In genomic region chr1:186722711-186723309, GRCh38 we compare ENCODE assay signal across 10 cellular contexts. TPM values are rescaled to one million over a fixed set of nuclear protein-coding genes. Genes with fewer than 3 reads are reported as not detected.
DNase-seq lines count a peak whose midpoint lies in the region; ATAC-seq and TF ChIP-seq lines count a peak whose summit lies in the region.
"Had no signal": no experiment of that assay in that cellular context is flagged by ENCODE, and none has a peak within 500 bp of the region (broad histone marks: within the 10 kb centered on the region; RNA-seq: fewer than 3 reads in every experiment).

No MANE protein-coding gene starts in this region.

- H2AFZ ChIP-seq in ACC112 (ENCODE audit: low read length, unreplicated experiment): peak overlapping the region; percentile 39

- no peaks in the 10 kb centered on the region for H3K4me1 ChIP-seq in ACC112 (ENCODE audit: control insufficient read depth, insufficient read depth, low read length, unreplicated experiment)

- POLR2A ChIA-PET in GM10248 (lab: Yijun Ruan, JAX): no interaction called here

- peak; percentile 56 for TF ChIP-seq CTCF in GM10248 (IDR thresholded peaks at IDR 0.05; ENCODE audit: control extremely low read depth, extremely low read depth, low read depth, missing control alignments)
- peak; percentile 83 for TF ChIP-seq CTCF in endothelial cell (IDR thresholded peaks at IDR 0.05; ENCODE audit: unreplicated experiment)

- H3K27ac ChIP-seq in ACC112 (ENCODE audit: low read depth, low read length): no peak overlapping the region

- H3K27me3 ChIP-seq in ACC112 (ENCODE audit: insufficient read depth, low read length): no peaks in the 10 kb centered on the region

- no peaks in the 10 kb centered on the region for H3K9me3 Mint-ChIP-seq in endothelial cell (ENCODE audit: unreplicated experiment)

- H3K4me1 Mint-ChIP-seq in endothelial cell (ENCODE audit: unreplicated experiment): peaks cover 3% of the 10 kb centered on the region
- H3K4me1 Mint-ChIP-seq: IgD-negative memory B cell, memory B cell had no signal

- peak; percentile 31 for DNase-seq in GM10248 (ENCODE audit: extremely low spot score)
- DNase-seq in NOMO-1 treated with DMSO at 0.1 percent for 48 hours (lab: John Stamatoyannopoulos, UW; ENCODE audit: unreplicated experiment): peak; percentile 61
- peak; percentile 45 for DNase-seq in endothelial cell (ENCODE audit: low spot score)
- peak; percentile 28 for DNase-seq in renal cortical epithelial cell (ENCODE audit: low read depth)
- DNase-seq in stimulated activated CD4-positive, alpha-beta T cell treated with anti-CD3 and anti-CD28 coated beads, Interleukin-2, amount 100 ng/mL, for 24 hours: no peak
- no peak for DNase-seq in KG1 (lab: John Stamatoyannopoulos, UW)

- H3K27me3 Mint-ChIP-seq in endothelial cell (ENCODE audit: unreplicated experiment): peaks cover 3% of the 10 kb centered on the region
- H3K27me3 Mint-ChIP-seq: IgD-negative memory B cell had no signal

- no peak overlapping the region for H3K4me3 ChIP-seq in ACC112 (ENCODE audit: low read depth, low read length)

- peak; percentile 78 for ATAC-seq in HG02798 (IDR thresholded peaks at IDR 0.05; ENCODE audit: poor library complexity, unreplicated experiment)

- CTCF ChIA-PET in GM10248 (lab: Yijun Ruan, JAX): interaction anchor here (0.7 to 2.2 kb wide), 28 partner anchors 10 to 272 kb away, joined by 3 to 28 read pairs (median 4); no protein-coding TSS in a partner anchor

- no peaks in the 10 kb centered on the region for H3K36me3 ChIP-seq in ACC112 (ENCODE audit: insufficient read depth, low read length)

- no peaks in the 10 kb centered on the region for H3K79me2 ChIP-seq in ACC112 (ENCODE audit: control insufficient read depth, insufficient read depth, low read length, unreplicated experiment)

- H3K27ac Mint-ChIP-seq in endothelial cell (ENCODE audit: unreplicated experiment): no peak overlapping the region
- H3K27ac Mint-ChIP-seq: IgD-negative memory B cell, memory B cell had no signal

- H3K4me3 Mint-ChIP-seq in endothelial cell (ENCODE audit: unreplicated experiment): no peak overlapping the region
- H3K4me3 Mint-ChIP-seq: IgD-negative memory B cell, memory B cell had no signal

- no peaks in the 10 kb centered on the region for H3K36me3 Mint-ChIP-seq in endothelial cell (ENCODE audit: low read depth, unreplicated experiment)
- H3K36me3 Mint-ChIP-seq: IgD-negative memory B cell, memory B cell had no signal

RNA-seq across cellular contexts. Expression of gene PTGS2, which starts 42.6 kb away (rescaled TPM):
- total RNA-seq in endothelial cell (ENCODE audit: unreplicated experiment) (22.2 TPM), renal cortical epithelial cell (0.30 and 2.6 TPM in 2 replicates)

Comparison
In these comparisons a context has a peak if more than half of its experiments do, and no peak if none do; other contexts are left out.
1. DNase-seq: peak in GM10248 (single experiment), NOMO-1 treated with DMSO at 0.1 percent for 48 hours (single experiment), endothelial cell (single experiment) and renal cortical epithelial cell (single experiment); none in stimulated activated CD4-positive, alpha-beta T cell treated with anti-CD3 and anti-CD28 coated beads, Interleukin-2, amount 100 ng/mL, for 24 hours (0 of 2) and KG1 (single experiment).